8 cellular contexts compared by ENCODE assay signal in genomic region chr6:156777866-156778614, GRCh38. TPM values are rescaled to one million over a fixed set of nuclear protein-coding genes. Genes with fewer than 3 reads are reported as not detected.
A peak's percentile ranks its signal among the peaks of the same experiment; 100 is the strongest.
DNase-seq lines count a peak whose midpoint lies in the region; ATAC-seq lines count a peak whose summit lies in the region.

No MANE protein-coding gene starts in this region.

- peak; percentile 70 for DNase-seq in AG08396 (ENCODE audit: low spot score)
- DNase-seq in HT-29 (ENCODE audit: low spot score), result peak; percentile 47
- peak; percentile 48 to 71 (median 56) for DNase-seq in T-helper 1 cell
- peak in 42 of 58 donors; percentile 18 to 72 (median 48) for DNase-seq in anterior cingulate cortex (lab: John Stamatoyannopoulos, UW)

- H3K27me3 ChIP-seq in skeletal muscle satellite cell (ENCODE audit: control insufficient read depth, insufficient read depth, low read length), result peaks cover 3% of the 10 kb centered on the region

- H3K9me3 ChIP-seq in skeletal muscle satellite cell (replicated peaks; ENCODE audit: low read length), result no peaks in the 10 kb centered on the region

- H3K4me2 ChIP-seq in skeletal muscle satellite cell (ENCODE audit: low read length), result peak overlapping the region; percentile 70

- H3K36me3 ChIP-seq in skeletal muscle satellite cell (ENCODE audit: insufficient read depth, low read length), result no peaks in the 10 kb centered on the region

- ATAC-seq in GM18909 (IDR thresholded peaks at IDR 0.05; ENCODE audit: poor library complexity, unreplicated experiment) (peak; percentile 11), HG02840 (IDR thresholded peaks at IDR 0.05; ENCODE audit: low FRiP score, unreplicated experiment) (no peak)

- peak overlapping the region; percentile 92 for H3K9ac ChIP-seq in skeletal muscle satellite cell (ENCODE audit: low read depth, low read length)

- H3K4me3 ChIP-seq in iPS-11a (ENCODE audit: low read depth, low read length), result peak overlapping the region; percentile 69
- peak overlapping the region; percentile 71 for H3K4me3 ChIP-seq in skeletal muscle satellite cell (ENCODE audit: low read length)

- H3K4me1 ChIP-seq in skeletal muscle satellite cell (ENCODE audit: control insufficient read depth, insufficient read depth, low read length), result peaks cover 42% of the 10 kb centered on the region

RNA-seq across cellular contexts. Expression of gene ARID1B, which starts 0.9 kb away (rescaled TPM):
- 24.7 and 34.6 TPM in 2 replicates for total RNA-seq in HT-29 (2014; rRNA removed; shearing (Covaris generic))
- 23.2 and 28.6 TPM in 2 replicates for total RNA-seq in skeletal muscle satellite cell (2012; rRNA removed)
